In genomic region chr20:33657704-33658095, GRCh38 we compare ENCODE assay signal across 24 cellular contexts. TPM values are rescaled to one million over a fixed set of nuclear protein-coding genes. Genes with fewer than 3 reads are reported as not detected.
"Had no signal": no experiment of that assay in that cellular context is flagged by ENCODE, and none has a peak within 500 bp of the region (broad histone marks: within the 10 kb centered on the region; RNA-seq: fewer than 3 reads in every experiment).

No MANE protein-coding gene starts in this region.

- ATAC-seq: activated naive CD8-positive, alpha-beta T cell treated with anti-CD3 and anti-CD28 coated beads, Interleukin-2, amount 50 U/mL, for 24 hours; activated T-cell treated with anti-CD3 and anti-CD28 coated beads, Interleukin-2, amount 50 U/mL, for 4 hours; activated T-helper 17 cell treated with anti-CD3 and anti-CD28 coated beads, Interleukin-2, amount 50 U/mL, for 72 hours; foreskin keratinocyte had no signal

- H3K9me3 Mint-ChIP-seq: activated naive CD4-positive, alpha-beta T cell treated with anti-CD3 and anti-CD28 coated beads, Interleukin-2, amount 50 U/mL, for 24 hours; activated naive CD8-positive, alpha-beta T cell treated with anti-CD3 and anti-CD28 coated beads, Interleukin-2, amount 50 U/mL, for 24 hours; activated T-cell treated with anti-CD3 and anti-CD28 coated beads, Interleukin-2, amount 50 U/mL, for 4 hours; activated T-helper 17 cell treated with anti-CD3 and anti-CD28 coated beads, Interleukin-2, amount 50 U/mL, for 72 hours; endodermal cell; T-helper 2 cell treated with Interferon-gamma antibody and Interleukin-4, amounts not matched to agents 5 μg/mL and 100 μg/mL, for 36 hours had no signal

- H3K27ac Mint-ChIP-seq: activated naive CD4-positive, alpha-beta T cell treated with anti-CD3 and anti-CD28 coated beads, Interleukin-2, amount 50 U/mL, for 24 hours; activated naive CD8-positive, alpha-beta T cell treated with anti-CD3 and anti-CD28 coated beads, Interleukin-2, amount 50 U/mL, for 24 hours; activated T-helper 17 cell treated with anti-CD3 and anti-CD28 coated beads, Interleukin-2, amount 50 U/mL, for 72 hours; endodermal cell; T-helper 2 cell treated with Interferon-gamma antibody and Interleukin-4, amounts not matched to agents 5 μg/mL and 100 μg/mL, for 36 hours had no signal

- DNase-seq: activated CD4-positive, alpha-beta T cell treated with anti-CD3 and anti-CD28 coated beads for 4 hours; activated CD4-positive, alpha-beta T cell treated with anti-CD3 and anti-CD28 coated beads, Interleukin-2, amount 50 U/mL, for 48 hours; activated naive CD8-positive, alpha-beta T cell treated with anti-CD3 and anti-CD28 coated beads, Interleukin-2, amount 50 U/mL, for 24 hours; activated T-cell treated with anti-CD3 and anti-CD28 coated beads, Interleukin-2, amount 50 U/mL, for 4 hours; amygdala; central memory CD4-positive, alpha-beta T cell; endodermal cell; foreskin keratinocyte; mammary epithelial cell; nucleus accumbens; stimulated activated naive CD4-positive, alpha-beta T cell; T-helper 1 cell had no signal

- H3K4me3 Mint-ChIP-seq: activated naive CD4-positive, alpha-beta T cell treated with anti-CD3 and anti-CD28 coated beads, Interleukin-2, amount 50 U/mL, for 24 hours; activated naive CD8-positive, alpha-beta T cell treated with anti-CD3 and anti-CD28 coated beads, Interleukin-2, amount 50 U/mL, for 24 hours; activated T-cell treated with anti-CD3 and anti-CD28 coated beads, Interleukin-2, amount 50 U/mL, for 4 hours; activated T-helper 17 cell treated with anti-CD3 and anti-CD28 coated beads, Interleukin-2, amount 50 U/mL, for 72 hours; endodermal cell; T-helper 2 cell treated with Interferon-gamma antibody and Interleukin-4, amounts not matched to agents 5 μg/mL and 100 μg/mL, for 36 hours had no signal

- H3K9me3 ChIP-seq: breast epithelium, esophagus muscularis mucosa, tibial nerve had no signal

- H3K4me1 ChIP-seq: breast epithelium, foreskin keratinocyte had no signal

- FAIRE-seq: islet of Langerhans had no signal

- H3K36me3 ChIP-seq: breast epithelium had no signal

- H3K27ac ChIP-seq: breast epithelium, esophagus muscularis mucosa, foreskin keratinocyte, tibial nerve had no signal

- H3K4me3 ChIP-seq: breast epithelium, esophagus muscularis mucosa, tibial nerve had no signal

- H3K36me3 Mint-ChIP-seq: activated naive CD4-positive, alpha-beta T cell treated with anti-CD3 and anti-CD28 coated beads, Interleukin-2, amount 50 U/mL, for 24 hours had no signal

- H3K27me3 ChIP-seq: breast epithelium, esophagus muscularis mucosa, tibial nerve had no signal

- H3K27me3 Mint-ChIP-seq: activated naive CD4-positive, alpha-beta T cell treated with anti-CD3 and anti-CD28 coated beads, Interleukin-2, amount 50 U/mL, for 24 hours; activated naive CD8-positive, alpha-beta T cell treated with anti-CD3 and anti-CD28 coated beads, Interleukin-2, amount 50 U/mL, for 24 hours; activated T-helper 17 cell treated with anti-CD3 and anti-CD28 coated beads, Interleukin-2, amount 50 U/mL, for 72 hours had no signal

RNA-seq across cellular contexts. Expression of gene C20orf144, which starts 4.4 kb away (rescaled TPM):
- total RNA-seq: liver, posterior vena cava, temporal lobe, tibial nerve, ureter had no signal
- polyA plus RNA-seq: foreskin keratinocyte, liver, neural cell had no signal

RNA-seq across cellular contexts. Expression of gene ACTL10, which starts 9.0 kb away (rescaled TPM):
- polyA plus RNA-seq: neural cell had no signal
